Comparison of ENCODE assay signal across 12 cellular contexts in the genomic region with DNA sequence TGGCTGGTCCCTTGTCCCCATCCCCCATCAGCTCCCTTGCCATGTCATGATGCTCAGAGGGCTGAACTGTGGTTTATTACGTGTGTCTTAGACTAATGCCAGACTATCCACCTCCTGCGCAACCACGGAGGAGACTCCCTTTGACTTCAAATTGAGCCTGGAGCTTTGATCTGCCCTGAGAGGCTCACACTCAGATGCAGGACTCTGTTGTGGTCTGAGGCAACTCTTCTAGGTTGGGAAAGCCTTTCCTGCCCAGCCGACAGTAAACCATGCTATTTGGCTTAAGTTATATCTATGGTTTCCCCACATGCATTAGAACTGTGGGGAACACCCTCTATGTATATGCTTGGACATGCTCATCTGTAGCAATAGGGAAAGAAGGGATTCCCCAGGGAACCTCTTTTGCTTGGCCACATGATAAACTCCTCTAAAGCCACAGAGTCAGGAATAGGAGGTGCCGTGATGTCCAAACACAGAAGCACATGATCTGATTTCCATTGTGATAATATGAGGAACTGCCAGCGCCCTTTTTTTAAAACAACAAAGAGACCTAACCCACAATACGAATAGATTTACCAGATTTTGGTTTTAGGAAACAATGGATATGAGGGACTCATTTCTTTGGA. TPM values are rescaled to one million over a fixed set of nuclear protein-coding genes. Genes with fewer than 3 reads are reported as not detected.
DNase-seq lines count a peak whose midpoint lies in the region; ATAC-seq and TF ChIP-seq lines count a peak whose summit lies in the region.
"Had no signal": no experiment of that assay in that cellular context is flagged by ENCODE, and none has a peak within 500 bp of the region (broad histone marks: within the 10 kb centered on the region; RNA-seq: fewer than 3 reads in every experiment).

No MANE protein-coding gene starts in this region.

- H3K4me1 ChIP-seq in GM23338 (ENCODE audit: insufficient read depth) (no peaks in the 10 kb centered on the region), SJSA1 (replicated peaks) (peaks cover 35% of the 10 kb centered on the region), esophagus (ENCODE audit: control insufficient read depth in 2 of 2, insufficient read depth in 2 of 2, low read length in 1 of 2) (peaks cover 0 to 10% of the 10 kb centered on the region in 2 donors), psoas muscle (peaks cover 14% of the 10 kb centered on the region)

- H3K27me3 ChIP-seq in GM23338 (ENCODE audit: insufficient read depth) (no peaks in the 10 kb centered on the region), SJSA1 (replicated peaks) (no peaks in the 10 kb centered on the region), esophagus (ENCODE audit: control insufficient read depth in 1 of 2, insufficient read depth in 2 of 2, low read length in 2 of 2) (no peaks in the 10 kb centered on the region), psoas muscle (ENCODE audit: insufficient read depth in 3 of 3, low read length in 2 of 3) (no peaks in the 10 kb centered on the region)

- H3K4me1 Mint-ChIP-seq in GM23338: peaks cover 13% of the 10 kb centered on the region
- peaks cover 7% of the 10 kb centered on the region for H3K4me1 Mint-ChIP-seq in activated T-helper 1 cell treated with anti-CD3 and anti-CD28 coated beads, Interleukin-12 subunit alpha, Interleukin-12 subunit beta, Interleukin-2, Interleukin-4 antibody, amounts not matched to agents 30 ng/mL and 10 ng/mL and 1 ng/mL, durations not matched to agents 14 hours and 24 hours and 36 hours (ENCODE audit: low read depth)
- peaks cover 19% of the 10 kb centered on the region for H3K4me1 Mint-ChIP-seq in HFFc6 (ENCODE audit: low read depth)
- H3K4me1 Mint-ChIP-seq in activated CD8-positive, alpha-beta memory T cell treated with anti-CD3 and anti-CD28 coated beads, Interleukin-2, amount 10 ng/mL, durations not matched to agents 7 days and 5 days: peaks cover 4% of the 10 kb centered on the region

- no peak overlapping the region for H3K4me2 ChIP-seq in GM23338

- no peaks in the 10 kb centered on the region for H3K9me2 ChIP-seq in GM23338 (ENCODE audit: insufficient read depth)

- H3K9me3 Mint-ChIP-seq in GM23338 (no peaks in the 10 kb centered on the region), HFFc6 (no peaks in the 10 kb centered on the region)
- no peaks in the 10 kb centered on the region for H3K9me3 Mint-ChIP-seq in activated T-helper 1 cell treated with anti-CD3 and anti-CD28 coated beads, Interleukin-12 subunit alpha, Interleukin-12 subunit beta, Interleukin-2, Interleukin-4 antibody, amounts not matched to agents 30 ng/mL and 10 ng/mL and 1 ng/mL, durations not matched to agents 14 hours and 24 hours and 36 hours
- no peaks in the 10 kb centered on the region for H3K9me3 Mint-ChIP-seq in activated CD8-positive, alpha-beta memory T cell treated with anti-CD3 and anti-CD28 coated beads, Interleukin-2, amount 10 ng/mL, durations not matched to agents 7 days and 5 days (ENCODE audit: low read depth)
- H3K9me3 Mint-ChIP-seq: activated T-cell treated with anti-CD3 and anti-CD28 coated beads, Interleukin-2, amount 50 U/mL, for 24 hours had no signal

- H3K27ac Mint-ChIP-seq in GM23338 (no peak overlapping the region), HFFc6 (no peak overlapping the region)
- H3K27ac Mint-ChIP-seq in activated T-helper 1 cell treated with anti-CD3 and anti-CD28 coated beads, Interleukin-12 subunit alpha, Interleukin-12 subunit beta, Interleukin-2, Interleukin-4 antibody, amounts not matched to agents 30 ng/mL and 10 ng/mL and 1 ng/mL, durations not matched to agents 14 hours and 24 hours and 36 hours: no peak overlapping the region
- H3K27ac Mint-ChIP-seq in activated CD8-positive, alpha-beta memory T cell treated with anti-CD3 and anti-CD28 coated beads, Interleukin-2, amount 10 ng/mL, durations not matched to agents 7 days and 5 days: no peak overlapping the region
- H3K27ac Mint-ChIP-seq: activated T-cell treated with anti-CD3 and anti-CD28 coated beads, Interleukin-2, amount 50 U/mL, for 24 hours had no signal

- H3K36me3 ChIP-seq in GM23338 (ENCODE audit: insufficient read depth): no peaks in the 10 kb centered on the region
- no peaks in the 10 kb centered on the region for H3K36me3 ChIP-seq in SJSA1
- H3K36me3 ChIP-seq in esophagus (ENCODE audit: control insufficient read depth in 2 of 2, insufficient read depth in 2 of 2, low read length in 1 of 2): no peaks in the 10 kb centered on the region
- H3K36me3 ChIP-seq in psoas muscle (ENCODE audit: insufficient read depth in 1 of 2, low read depth in 1 of 2): no peaks in the 10 kb centered on the region

- no peak overlapping the region for H3K4me3 Mint-ChIP-seq in GM23338
- H3K4me3 Mint-ChIP-seq in activated T-helper 1 cell treated with anti-CD3 and anti-CD28 coated beads, Interleukin-12 subunit alpha, Interleukin-12 subunit beta, Interleukin-2, Interleukin-4 antibody, amounts not matched to agents 30 ng/mL and 10 ng/mL and 1 ng/mL, durations not matched to agents 14 hours and 24 hours and 36 hours: no peak overlapping the region
- H3K4me3 Mint-ChIP-seq in HFFc6: no peak overlapping the region
- H3K4me3 Mint-ChIP-seq in activated CD8-positive, alpha-beta memory T cell treated with anti-CD3 and anti-CD28 coated beads, Interleukin-2, amount 10 ng/mL, durations not matched to agents 7 days and 5 days: no peak overlapping the region
- H3K4me3 Mint-ChIP-seq: activated T-cell treated with anti-CD3 and anti-CD28 coated beads, Interleukin-2, amount 50 U/mL, for 24 hours had no signal

- no peaks in the 10 kb centered on the region for H3K79me2 ChIP-seq in GM23338 (replicated peaks; ENCODE audit: insufficient read depth)

- H3K9me3 ChIP-seq in SJSA1 (replicated peaks) (no peaks in the 10 kb centered on the region), esophagus (ENCODE audit: control insufficient read depth in 2 of 2, insufficient read depth in 1 of 2, low read depth in 1 of 2, low read length in 1 of 2) (no peaks in the 10 kb centered on the region), psoas muscle (no peaks in the 10 kb centered on the region)

- WGBS in esophagus, 2 donors: 60 to 61% methylated on average over 7 of the region's 7 CpGs
- WGBS in psoas muscle, 3 donors: 78 to 86% (median 85%) methylated on average over 7 of the region's 7 CpGs

- H3K27me3 Mint-ChIP-seq in GM23338 (ENCODE audit: insufficient read depth, low read depth, poor library complexity): peaks cover 7% of the 10 kb centered on the region
- peaks cover 5% of the 10 kb centered on the region for H3K27me3 Mint-ChIP-seq in activated T-helper 1 cell treated with anti-CD3 and anti-CD28 coated beads, Interleukin-12 subunit alpha, Interleukin-12 subunit beta, Interleukin-2, Interleukin-4 antibody, amounts not matched to agents 30 ng/mL and 10 ng/mL and 1 ng/mL, durations not matched to agents 14 hours and 24 hours and 36 hours (ENCODE audit: insufficient read depth)
- peaks cover 5% of the 10 kb centered on the region for H3K27me3 Mint-ChIP-seq in HFFc6 (ENCODE audit: insufficient read depth)
- peaks cover 4% of the 10 kb centered on the region for H3K27me3 Mint-ChIP-seq in activated CD8-positive, alpha-beta memory T cell treated with anti-CD3 and anti-CD28 coated beads, Interleukin-2, amount 10 ng/mL, durations not matched to agents 7 days and 5 days
- H3K27me3 Mint-ChIP-seq: activated T-cell treated with anti-CD3 and anti-CD28 coated beads, Interleukin-2, amount 50 U/mL, for 24 hours had no signal

- no peak for ATAC-seq in GM23338
- ATAC-seq in psoas muscle: peak in 1 of 4 donors; percentile 46
- no peak for ATAC-seq in activated CD8-positive, alpha-beta memory T cell treated with anti-CD3 and anti-CD28 coated beads, Interleukin-2, amount 10 ng/mL, durations not matched to agents 7 days and 5 days

- intact Hi-C loops in psoas muscle (cut with DNase I): no loop called here
- intact Hi-C loops in activated T-helper 1 cell treated with anti-CD3 and anti-CD28 coated beads, Interleukin-12 subunit alpha, Interleukin-12 subunit beta, Interleukin-2, Interleukin-4 antibody, amounts not matched to agents 30 ng/mL and 10 ng/mL and 1 ng/mL, durations not matched to agents 14 hours and 24 hours and 36 hours (cut with micrococcal nuclease): no loop called here

- CTCF ChIA-PET in activated CD8-positive, alpha-beta memory T cell treated with anti-CD3 and anti-CD28 coated beads, Interleukin-2, amount 10 ng/mL, durations not matched to agents 7 days and 5 days (lab: Charles Lee): interaction anchor here (1.0 to 1.4 kb wide), 7 partner anchors 10 to 25 kb away, joined by 3 to 9 read pairs (median 3); a partner anchor contains a TSS

- H3K36me3 Mint-ChIP-seq in GM23338 (ENCODE audit: low read depth) (no peaks in the 10 kb centered on the region), HFFc6 (ENCODE audit: low read depth) (no peaks in the 10 kb centered on the region)
- H3K36me3 Mint-ChIP-seq in activated T-helper 1 cell treated with anti-CD3 and anti-CD28 coated beads, Interleukin-12 subunit alpha, Interleukin-12 subunit beta, Interleukin-2, Interleukin-4 antibody, amounts not matched to agents 30 ng/mL and 10 ng/mL and 1 ng/mL, durations not matched to agents 14 hours and 24 hours and 36 hours (ENCODE audit: low read depth): no peaks in the 10 kb centered on the region
- H3K36me3 Mint-ChIP-seq in activated CD8-positive, alpha-beta memory T cell treated with anti-CD3 and anti-CD28 coated beads, Interleukin-2, amount 10 ng/mL, durations not matched to agents 7 days and 5 days: no peaks in the 10 kb centered on the region

- no peaks in the 10 kb centered on the region for H3F3A ChIP-seq in GM23338 (replicated peaks; ENCODE audit: low read depth)

- no peak overlapping the region for H3K4me3 ChIP-seq in GM23338
- H3K4me3 ChIP-seq in SJSA1: no peak overlapping the region
- H3K4me3 ChIP-seq in esophagus (ENCODE audit: low read depth in 1 of 2, low read length in 2 of 2): no peak overlapping the region
- H3K4me3 ChIP-seq in psoas muscle: no peak overlapping the region

- no peaks in the 10 kb centered on the region for H4K20me1 ChIP-seq in GM23338 (replicated peaks; ENCODE audit: insufficient read depth)

- TF ChIP-seq CTCF in GM23338 (conservative IDR thresholded peaks at IDR 0.05; ENCODE audit: low read depth in 2 of 2) (no peak), psoas muscle (IDR thresholded peaks at IDR 0.05) (no peak), HFFc6 (IDR thresholded peaks at IDR 0.05) (no peak)

- H3K27ac ChIP-seq in GM23338 (ENCODE audit: low read depth) (no peak overlapping the region), SJSA1 (peak overlapping the region; percentile 89), esophagus (ENCODE audit: low read depth in 2 of 2, low read length in 1 of 2) (peak overlapping the region; percentile 37 to 67), psoas muscle (peak overlapping the region; percentile 64)

- H2AFZ ChIP-seq in GM23338: peak overlapping the region; percentile 69; the same call in 1 of the 2 replicates

- DNase-seq in GM23338 (ENCODE audit: low spot score) (no peak), SJSA1 (ENCODE audit: low read depth in 1 of 2, low spot score in 2 of 2) (peak; percentile 53 to 83), psoas muscle (no peak), HFFc6 (no peak), NCI-H524 treated with DMSO at 0.1 percent for 48 hours (lab: John Stamatoyannopoulos, UW) (no peak)
- no peak for DNase-seq in activated T-helper 1 cell treated with anti-CD3 and anti-CD28 coated beads, Interleukin-12 subunit alpha, Interleukin-12 subunit beta, Interleukin-2, Interleukin-4 antibody, amounts not matched to agents 30 ng/mL and 10 ng/mL and 1 ng/mL, durations not matched to agents 14 hours and 24 hours and 36 hours (ENCODE audit: low spot score)
- DNase-seq in activated CD8-positive, alpha-beta memory T cell treated with anti-CD3 and anti-CD28 coated beads, Interleukin-2, amount 10 ng/mL, durations not matched to agents 7 days and 5 days: no peak
- DNase-seq: activated T-cell treated with anti-CD3 and anti-CD28 coated beads, Interleukin-2, amount 50 U/mL, for 24 hours; COR-L47; Karpas-422; stimulated activated CD4-positive, alpha-beta T cell treated with anti-CD3 and anti-CD28 coated beads, Interleukin-2, amount 100 ng/mL, for 48 hours had no signal

RNA-seq across cellular contexts. Expression of a gene that starts 11.1 kb away (rescaled TPM):
- 7.2 and 7.3 TPM in 2 replicates for total RNA-seq in GM23338 (2014; rRNA removed; shearing (Covaris generic))
- 10.9 and 14.7 TPM in 2 replicates for polyA plus RNA-seq in GM23338 (2016; fragmentation: Nextera tagmentation; extraction: Ambion mirVana)
- 179 and 310 TPM in 2 replicates for total RNA-seq in SJSA1 (2014; rRNA removed; shearing (Covaris generic))
- 100 to 1,000 TPM; 412 to 630 TPM for polyA plus RNA-seq in esophagus
- total RNA-seq in psoas muscle: 10 to 100 TPM; 27.7 to 44.7 (median 38.4) TPM
- 10 to 100 TPM; 45.2 to 71.4 (median 48.6) TPM for polyA plus RNA-seq in psoas muscle
- 10.4 and 12.0 TPM in 2 replicates for total RNA-seq in activated T-helper 1 cell treated with anti-CD3 and anti-CD28 coated beads, Interleukin-12 subunit alpha, Interleukin-12 subunit beta, Interleukin-2, Interleukin-4 antibody, amounts not matched to agents 30 ng/mL and 10 ng/mL and 1 ng/mL, durations not matched to agents 14 hours and 24 hours and 36 hours
- 10 to 100 TPM; 70.1 to 83.0 (median 74.7) TPM for total RNA-seq in HFFc6 (2021; fragmentation: NEBNext Ultra II Directional; extraction: Animal tissue kit (Norgen Biotek cat#: 25700))
- 100 to 1,000 TPM in 1 of 2 experiments, 10 to 100 TPM in 1; 88.3 to 138 TPM for total RNA-seq in activated CD8-positive, alpha-beta memory T cell treated with anti-CD3 and anti-CD28 coated beads, Interleukin-2, amount 10 ng/mL, durations not matched to agents 7 days and 5 days

Comparison
In these comparisons a context has a peak if more than half of its experiments do, and no peak if none do; other contexts are left out.
1. DNase-seq: peak in SJSA1 (2 of 2); none in GM23338 (single experiment), psoas muscle (0 of 2), activated T-helper 1 cell treated with anti-CD3 and anti-CD28 coated beads, Interleukin-12 subunit alpha, Interleukin-12 subunit beta, Interleukin-2, Interleukin-4 antibody, amounts not matched to agents 30 ng/mL and 10 ng/mL and 1 ng/mL, durations not matched to agents 14 hours and 24 hours and 36 hours (single experiment), HFFc6 (single experiment), NCI-H524 treated with DMSO at 0.1 percent for 48 hours (single experiment) and activated CD8-positive, alpha-beta memory T cell treated with anti-CD3 and anti-CD28 coated beads, Interleukin-2, amount 10 ng/mL, durations not matched to agents 7 days and 5 days (single experiment).